Comparison of ENCODE assay signal across 11 cellular contexts in genomic region chr17:27793906-27794380, GRCh38. TPM values are rescaled to one million over a fixed set of nuclear protein-coding genes. Genes with fewer than 3 reads are reported as not detected.
DNase-seq lines count a peak whose midpoint lies in the region; ATAC-seq and TF ChIP-seq lines count a peak whose summit lies in the region.
"Had no signal": no experiment of that assay in that cellular context is flagged by ENCODE, and none has a peak within 500 bp of the region (broad histone marks: within the 10 kb centered on the region; RNA-seq: fewer than 3 reads in every experiment).

No MANE protein-coding gene starts in this region.

- H3K4me1 ChIP-seq in CD4-positive, CD25-positive, alpha-beta regulatory T cell (ENCODE audit: control insufficient read depth, insufficient read depth, low read length, poor library complexity, severe bottlenecking) = peaks cover 11% of the 10 kb centered on the region
- H3K4me1 ChIP-seq in esophagus muscularis mucosa = peaks cover 9 to 15% (median 13%) of the 10 kb centered on the region in 4 donors
- no peaks in the 10 kb centered on the region for H3K4me1 ChIP-seq in osteoblast (ENCODE audit: insufficient read depth, low read length)
- peaks cover 11% of the 10 kb centered on the region for H3K4me1 ChIP-seq in PC-9 (replicated peaks; ENCODE audit: insufficient read depth)

- intact Hi-C loops in esophagus muscularis mucosa (cut with DNase I) (no loop called here), PC-9 (cut with micrococcal nuclease; ENCODE audit: unreplicated experiment) (loop anchor here (10.0 kb wide), 1 partner anchor 391 kb away; no protein-coding TSS in a partner anchor)

- H3K9me2 ChIP-seq in PC-9 (ENCODE audit: insufficient read depth) = no peaks in the 10 kb centered on the region

- peaks cover 65% of the 10 kb centered on the region for H3K27me3 Mint-ChIP-seq in CD4-positive, CD25-positive, alpha-beta regulatory T cell
- H3K27me3 Mint-ChIP-seq in IgD-negative memory B cell = peaks cover 32% of the 10 kb centered on the region

- H3K36me3 Mint-ChIP-seq in CD4-positive, CD25-positive, alpha-beta regulatory T cell = no peaks in the 10 kb centered on the region
- H3K36me3 Mint-ChIP-seq in IgD-negative memory B cell = peaks cover 4% of the 10 kb centered on the region

- TF ChIP-seq EP300 in esophagus muscularis mucosa (IDR thresholded peaks at IDR 0.05) = no peak

- H2AFZ ChIP-seq in osteoblast (ENCODE audit: low read length) = no peak overlapping the region
- H2AFZ ChIP-seq in PC-9 = no peak overlapping the region

- no peak overlapping the region for H3K27ac ChIP-seq in CD4-positive, CD25-positive, alpha-beta regulatory T cell (ENCODE audit: insufficient read depth, low read length, poor library complexity, severe bottlenecking)
- H3K27ac ChIP-seq in esophagus muscularis mucosa (replicated peaks in 1 of 4) (no peak overlapping the region), osteoblast (ENCODE audit: low read depth, low read length) (no peak overlapping the region), PC-9 (no peak overlapping the region)

- H4K20me1 ChIP-seq in osteoblast (ENCODE audit: insufficient read depth, low read length) (no peaks in the 10 kb centered on the region), PC-9 (ENCODE audit: insufficient read depth) (no peaks in the 10 kb centered on the region)

- H3K4me3 Mint-ChIP-seq in CD4-positive, CD25-positive, alpha-beta regulatory T cell = peak overlapping the region in 3 of 4 donors; percentile 6 to 26 (median 8)
- peak overlapping the region in 3 of 4 donors; percentile 29 to 71 (median 57) for H3K4me3 Mint-ChIP-seq in IgD-negative memory B cell

- H3K4me2 ChIP-seq in osteoblast (ENCODE audit: insufficient read depth, low read length) = peak overlapping the region; percentile 36
- H3K4me2 ChIP-seq in PC-9 = no peak overlapping the region

- peaks cover 5% of the 10 kb centered on the region; the same call in 1 of the 2 replicates for H3F3A ChIP-seq in PC-9 (ENCODE audit: insufficient read depth, low read depth)

- H3K9me3 Mint-ChIP-seq in CD4-positive, CD25-positive, alpha-beta regulatory T cell = peaks cover 0 to 3% (median 0%) of the 10 kb centered on the region in 7 donors
- no peaks in the 10 kb centered on the region for H3K9me3 Mint-ChIP-seq in IgD-negative memory B cell

- POLR2A ChIA-PET in PC-9 (lab: Charles Lee; ENCODE audit: unreplicated experiment) = no interaction called here

- peaks cover 12% of the 10 kb centered on the region for H3K27me3 ChIP-seq in CD4-positive, CD25-positive, alpha-beta regulatory T cell (ENCODE audit: control insufficient read depth, insufficient read depth, low read length)
- H3K27me3 ChIP-seq in esophagus muscularis mucosa (peaks cover 0 to 40% (median 13%) of the 10 kb centered on the region in 4 donors), osteoblast (ENCODE audit: insufficient read depth, low read length) (peaks cover 30% of the 10 kb centered on the region), PC-9 (ENCODE audit: insufficient read depth, low read depth) (peaks cover 25% of the 10 kb centered on the region)

- no peaks in the 10 kb centered on the region for H3K9me3 ChIP-seq in CD4-positive, CD25-positive, alpha-beta regulatory T cell (ENCODE audit: control insufficient read depth in 2 of 2, low read length in 2 of 2)
- H3K9me3 ChIP-seq in esophagus muscularis mucosa (no peaks in the 10 kb centered on the region), osteoblast (ENCODE audit: low read depth, low read length) (no peaks in the 10 kb centered on the region), PC-9 (ENCODE audit: insufficient read depth, low read depth) (no peaks in the 10 kb centered on the region)

- TF ChIP-seq CTCF in esophagus muscularis mucosa (IDR thresholded peaks at IDR 0.05) = no peak
- no peak for TF ChIP-seq CTCF in osteoblast (IDR thresholded peaks at IDR 0.05; ENCODE audit: extremely low read depth, low read depth, low read length)
- TF ChIP-seq CTCF in PC-9 (conservative IDR thresholded peaks at IDR 0.05) = no peak

- H3K79me2 ChIP-seq in osteoblast (ENCODE audit: insufficient read depth, low read length) = no peaks in the 10 kb centered on the region
- no peaks in the 10 kb centered on the region for H3K79me2 ChIP-seq in PC-9 (ENCODE audit: low read depth)

- H3K27ac Mint-ChIP-seq in CD4-positive, CD25-positive, alpha-beta regulatory T cell = no peak overlapping the region
- no peak overlapping the region for H3K27ac Mint-ChIP-seq in IgD-negative memory B cell

- no peak for TF ChIP-seq POLR2A in esophagus muscularis mucosa (IDR thresholded peaks at IDR 0.05; ENCODE audit: low read depth)

- H3K4me3 ChIP-seq in CD4-positive, CD25-positive, alpha-beta regulatory T cell (ENCODE audit: low read depth, low read length) = no peak overlapping the region
- H3K4me3 ChIP-seq in esophagus muscularis mucosa (peak overlapping the region; percentile 38 to 53 (median 44)), osteoblast (ENCODE audit: insufficient read depth, low read length) (no peak overlapping the region), PC-9 (no peak overlapping the region)

- WGBS in esophagus muscularis mucosa = 26% methylated on average over 10 of the region's 16 CpGs

- CTCF ChIA-PET in PC-9 (lab: Charles Lee) = interaction anchor here (0.7 kb wide), 1 partner anchor 8 kb away, joined by 3 read pairs; no protein-coding TSS in a partner anchor

- BruUV-seq in PC-9 (replicated peaks; lab: Mats Ljungman, UMichigan) = no TSS peak

- no peaks in the 10 kb centered on the region for H3K36me3 ChIP-seq in CD4-positive, CD25-positive, alpha-beta regulatory T cell (ENCODE audit: control insufficient read depth, insufficient read depth, low read length)
- H3K36me3 ChIP-seq in esophagus muscularis mucosa = no peaks in the 10 kb centered on the region
- no peaks in the 10 kb centered on the region for H3K36me3 ChIP-seq in osteoblast (ENCODE audit: insufficient read depth, low read length)
- H3K36me3 ChIP-seq in PC-9 (ENCODE audit: low read depth) = no peaks in the 10 kb centered on the region

- no peak for ATAC-seq in CD4-positive, CD25-positive, alpha-beta regulatory T cell (ENCODE audit: low read depth in 2 of 2)

- H3K4me1 Mint-ChIP-seq in CD4-positive, CD25-positive, alpha-beta regulatory T cell = peaks cover 0 to 9% (median 3%) of the 10 kb centered on the region in 4 donors
- H3K4me1 Mint-ChIP-seq in IgD-negative memory B cell = peaks cover 3 to 5% (median 4%) of the 10 kb centered on the region in 3 donors

- no peak for DNase-seq in CD4-positive, CD25-positive, alpha-beta regulatory T cell
- DNase-seq in esophagus muscularis mucosa (ENCODE audit: extremely low spot score) (no peak), osteoblast (ENCODE audit: insufficient read length, low spot score, missing footprints) (no peak), AG08396 (ENCODE audit: low spot score) (no peak), PC-9 (no peak), NCI-H2029 (lab: John Stamatoyannopoulos, UW) (no peak), GM03348 (ENCODE audit: low spot score) (no peak)
- DNase-seq: activated CD4-positive, alpha-beta T cell treated with anti-CD3 and anti-CD28 coated beads, Interleukin-2, amount 50 U/mL, for 4 hours; effector memory CD4-positive, alpha-beta T cell had no signal

RNA-seq across cellular contexts. Expression of gene NOS2, which starts 6.4 kb away (rescaled TPM):
- total RNA-seq in CD4-positive, CD25-positive, alpha-beta regulatory T cell = 0.15 TPM
- not detected for polyA plus RNA-seq in CD4-positive, CD25-positive, alpha-beta regulatory T cell
- 0.21 TPM for polyA plus RNA-seq in IgD-negative memory B cell
- total RNA-seq in esophagus muscularis mucosa (under 1 TPM in 3 of 4 donors, not detected in 1; 0.13 to 0.69 (median 0.33) TPM), osteoblast (not detected in 2 replicates), PC-9 (2021) (not detected in 2 replicates)
- total RNA-seq: mononuclear cell had no signal

Comparison
In these comparisons a context has a peak if more than half of its experiments do, and no peak if none do; other contexts are left out.
1. H3K4me3 ChIP-seq: peak in esophagus muscularis mucosa (4 of 4); none in CD4-positive, CD25-positive, alpha-beta regulatory T cell (single experiment), osteoblast (single experiment) and PC-9 (single experiment).